In the genomic region with DNA sequence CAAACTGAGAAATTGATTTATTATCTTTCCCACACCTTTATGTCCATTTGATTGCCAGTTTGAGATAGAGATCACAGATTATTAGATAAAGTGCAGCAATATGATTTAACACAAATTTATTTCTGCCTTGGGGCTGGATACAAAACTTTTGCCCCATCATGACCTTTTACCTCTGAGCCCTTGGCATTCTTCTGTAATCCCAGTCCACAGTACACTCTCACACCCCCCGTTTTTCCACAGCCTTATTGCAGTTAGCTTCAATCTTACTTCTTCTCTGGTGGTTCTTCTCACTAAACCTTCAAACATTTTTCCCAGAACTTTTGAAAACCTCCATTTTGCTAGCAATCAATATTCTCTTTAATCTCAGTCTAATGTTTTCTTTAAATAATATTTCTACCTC, we compare ENCODE assay signal across 8 cellular contexts.
"Had no signal": no experiment of that assay in that cellular context is flagged by ENCODE, and none has a peak within 500 bp of the region (broad histone marks: within the 10 kb centered on the region; RNA-seq: fewer than 3 reads in every experiment).

No MANE protein-coding gene starts in this region.

- FAIRE-seq: G401.6, GM12878, GM12891, GM12892, GM18507, GM19239 had no signal

- ATAC-seq: GM12878 had no signal

- H3K4me3 ChIP-seq: GM12878 had no signal

- DNase-seq: GDM1, GF-D8 had no signal
